In the genomic region with DNA sequence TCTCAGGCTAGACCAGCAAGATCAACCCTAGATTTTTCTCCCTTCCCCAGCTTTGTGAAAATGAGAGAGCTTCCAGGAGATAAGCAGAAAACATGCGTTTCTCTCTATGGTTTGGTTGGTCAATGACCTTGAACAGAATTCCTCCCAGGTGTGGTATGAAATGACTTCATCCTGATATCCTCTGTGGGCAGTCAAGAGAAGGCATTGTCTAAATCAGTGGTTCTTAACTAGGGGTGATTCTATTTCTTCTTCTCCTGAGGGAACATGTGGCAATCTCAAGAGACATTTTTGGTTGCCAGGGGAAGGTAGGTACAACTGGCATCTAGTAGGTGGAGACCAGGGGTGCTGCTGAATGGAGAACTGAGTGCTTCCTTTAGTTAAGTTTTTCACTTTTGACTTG, we compare ENCODE assay signal across 25 cellular contexts. TPM values are rescaled to one million over a fixed set of nuclear protein-coding genes. Genes with fewer than 3 reads are reported as not detected.
DNase-seq lines count a peak whose midpoint lies in the region; ATAC-seq, FAIRE-seq and TF ChIP-seq lines count a peak whose summit lies in the region.
"Had no signal": no experiment of that assay in that cellular context is flagged by ENCODE, and none has a peak within 500 bp of the region (broad histone marks: within the 10 kb centered on the region; RNA-seq: fewer than 3 reads in every experiment).

No MANE protein-coding gene starts in this region.

- no peak for TF ChIP-seq RAD21 in HepG2 (CRISPR knock-in tag; IDR thresholded peaks at IDR 0.05)
- TF ChIP-seq RAD21 in GM12878 (IDR thresholded peaks at IDR 0.05; ENCODE audit: insufficient read depth, low read depth, low read length) = no peak

- H3K4me2 ChIP-seq in HepG2 (ENCODE audit: low read depth, low read length) (no peak overlapping the region), GM12878 (ENCODE audit: control insufficient read depth, insufficient read depth) (no peak overlapping the region), hepatocyte (no peak overlapping the region)
- H3K4me2 ChIP-seq: A549; BLaER1 treated with 17β-estradiol and CSF1 and Interleukin-3, amounts not matched to agents 10 nM and 100 nM had no signal

- BruUV-seq in HepG2 (replicated peaks; lab: Mats Ljungman, UMichigan) (no TSS peak), GM12878 (replicated peaks; lab: Mats Ljungman, UMichigan) (no TSS peak)

- TF ChIP-seq POLR2A in HepG2 (IDR thresholded peaks at IDR 0.05; ENCODE audit: insufficient read depth in 1 of 2, low read depth in 2 of 2, low read length in 2 of 2) (no peak), right lobe of liver (IDR thresholded peaks at IDR 0.05) (no peak), GM12878 (IDR thresholded peaks at IDR 0.05; ENCODE audit: low read depth, low read length) (no peak)

- no peaks in the 10 kb centered on the region for H3K9me3 ChIP-seq in HepG2 (ENCODE audit: low read length)
- no peaks in the 10 kb centered on the region for H3K9me3 ChIP-seq in right lobe of liver
- no peaks in the 10 kb centered on the region for H3K9me3 ChIP-seq in GM12878 (replicated peaks; ENCODE audit: control insufficient read depth, insufficient read depth, low read length)
- H3K9me3 ChIP-seq in hepatocyte (ENCODE audit: low read depth) = no peaks in the 10 kb centered on the region
- H3K9me3 ChIP-seq: A549, BE2C, HAP-1 had no signal

- H3K4me3 ChIP-seq in HepG2 (replicated peaks in 1 of 3; ENCODE audit: insufficient read depth in 1 of 3, low read depth in 2 of 3, low read length in 3 of 3) = no peak overlapping the region
- no peak overlapping the region for H3K4me3 ChIP-seq in right lobe of liver
- H3K4me3 ChIP-seq in GM12878 = no peak overlapping the region
- no peak overlapping the region for H3K4me3 ChIP-seq in hepatocyte
- H3K4me3 ChIP-seq: A549; BLaER1 treated with 17β-estradiol and CSF1 and Interleukin-3, amounts not matched to agents 10 nM and 100 nM; HAP-1 had no signal

- H2AFZ ChIP-seq in HepG2 (ENCODE audit: low read length) = no peak overlapping the region
- no peak overlapping the region for H2AFZ ChIP-seq in GM12878 (ENCODE audit: control insufficient read depth, low read depth, low read length)
- H2AFZ ChIP-seq in hepatocyte = no peak overlapping the region

- WGBS in HepG2 (ENCODE audit: low lambda C conversion rate) = 38% methylated on average over 1 of the region's 1 CpG
- WGBS in right lobe of liver (ENCODE audit: insufficient coverage, low coverage, low lambda C conversion rate, missing lambda C conversion rate) = 44% methylated on average over 1 of the region's 1 CpG
- 27% methylated on average over 1 of the region's 1 CpG for WGBS in GM12878 (ENCODE audit: insufficient coverage, insufficient replicate concordance, low lambda C conversion rate, missing lambda C conversion rate)
- 87% methylated on average over 1 of the region's 1 CpG for WGBS in hepatocyte (ENCODE audit: low lambda C conversion rate, missing lambda C conversion rate)

- FAIRE-seq in HepG2 (lab: Jason Lieb, UNC) = peak; percentile 39
- FAIRE-seq in GM12878 (lab: Jason Lieb, UNC) = peak; percentile 27
- FAIRE-seq: A549, GM12892, H54 had no signal

- H3K79me2 ChIP-seq in HepG2 (ENCODE audit: insufficient read depth, low read length) (no peaks in the 10 kb centered on the region), GM12878 (ENCODE audit: control insufficient read depth, insufficient read depth, low read length) (no peaks in the 10 kb centered on the region), hepatocyte (no peaks in the 10 kb centered on the region)

- TF ChIP-seq CTCF in HepG2 (CRISPR knock-in tag; IDR thresholded peaks at IDR 0.05) (no peak), right lobe of liver (IDR thresholded peaks at IDR 0.05) (no peak), GM12878 (IDR thresholded peaks at IDR 0.05 in 2 of 3, conservative IDR thresholded peaks at IDR 0.05 in 1 of 3; ENCODE audit: control insufficient read depth in 2 of 3, extremely low read depth in 1 of 3, insufficient read depth in 1 of 3, low read depth in 3 of 3, low read length in 3 of 3) (no peak), hepatocyte (IDR thresholded peaks at IDR 0.05; ENCODE audit: poor library complexity) (no peak)

- peaks cover 15% of the 10 kb centered on the region for H3K4me1 ChIP-seq in HepG2 (ENCODE audit: insufficient read depth, low read length)
- no peaks in the 10 kb centered on the region for H3K4me1 ChIP-seq in right lobe of liver
- no peaks in the 10 kb centered on the region for H3K4me1 ChIP-seq in GM12878 (ENCODE audit: control insufficient read depth, insufficient read depth, low read length)
- no peaks in the 10 kb centered on the region for H3K4me1 ChIP-seq in hepatocyte (ENCODE audit: insufficient read depth)
- H3K4me1 ChIP-seq: A549; BE2C; BLaER1 treated with 17β-estradiol and CSF1 and Interleukin-3, amounts not matched to agents 10 nM and 100 nM; HAP-1 had no signal

- RAD21 ChIA-PET in GM12878 (lab: Charles Lee; ENCODE audit: unreplicated experiment) = no interaction called here

- TF ChIP-seq EP300 in HepG2 (IDR thresholded peaks at IDR 0.05; ENCODE audit: low read depth in 2 of 2, low read length in 2 of 2) = no peak
- no peak for TF ChIP-seq EP300 in HepG2 (CRISPR knock-in tag; IDR thresholded peaks at IDR 0.05; ENCODE audit: borderline replicate concordance)
- TF ChIP-seq EP300 in GM12878 (IDR thresholded peaks at IDR 0.05; ENCODE audit: borderline replicate concordance in 1 of 2, control insufficient read depth in 1 of 2, low read depth in 2 of 2, low read length in 2 of 2) = no peak

- H3K9ac ChIP-seq in HepG2 (ENCODE audit: insufficient read depth, low read depth, low read length) = no peak overlapping the region
- H3K9ac ChIP-seq in GM12878 (ENCODE audit: control insufficient read depth, insufficient read depth, low read length) = no peak overlapping the region
- H3K9ac ChIP-seq: BLaER1 treated with 17β-estradiol and CSF1 and Interleukin-3, amounts not matched to agents 10 nM and 100 nM had no signal

- ATAC-seq in HepG2 (no peak), right lobe of liver (no peak), GM12878 (no peak)
- ATAC-seq: A549 had no signal

- intact Hi-C loops in HepG2 (cut with micrococcal nuclease; ENCODE audit: unreplicated experiment) (no loop called here), right lobe of liver (cut with DNase I) (no loop called here), GM12878 (cut with micrococcal nuclease; ENCODE audit: unreplicated experiment) (no loop called here)

- SMC1A ChIA-PET in GM12878 (lab: Charles Lee; ENCODE audit: uncharacterized antibody, unreplicated experiment) = no interaction called here

- POLR2A ChIA-PET in HepG2 (lab: Yijun Ruan, JAX) = interaction anchor here (0.7 to 1.4 kb wide), 4 partner anchors 12 to 49 kb away, joined by 3 to 4 read pairs (median 4); partner anchors contain the start of gene IFT52
- POLR2A ChIA-PET in GM12878 (lab: Charles Lee) = no interaction called here

- H4K20me1 ChIP-seq in HepG2 (ENCODE audit: insufficient read depth, low read length) = no peaks in the 10 kb centered on the region
- no peaks in the 10 kb centered on the region for H4K20me1 ChIP-seq in GM12878 (ENCODE audit: control insufficient read depth, insufficient read depth)
- no peaks in the 10 kb centered on the region for H4K20me1 ChIP-seq in hepatocyte (ENCODE audit: insufficient read depth, poor library complexity, severe bottlenecking)

- DNase-seq in HepG2 (ENCODE audit: low spot score) (peak; percentile 73), right lobe of liver (no peak), GM12878 (ENCODE audit: low read depth, low spot score) (no peak), hepatocyte (ENCODE audit: low spot score) (no peak), renal cortical epithelial cell (ENCODE audit: low read depth) (peak; percentile 6), NAMALWA (ENCODE audit: low spot score) (no peak), SHP77 treated with DMSO at 0.1 percent for 48 hours (lab: John Stamatoyannopoulos, UW) (no peak)
- no peak for DNase-seq in activated CD4-positive, alpha-beta T cell treated with anti-CD3 and anti-CD28 coated beads, Interleukin-2, amount 50 U/mL, for 4 hours
- DNase-seq: 8988T; ACHN; AML-193; BE2C; CD4-positive, alpha-beta T cell; CD8-positive, alpha-beta memory T cell; DMS53; DMS79 treated with DMSO at 0.1 percent for 48 hours; GF-D8; GOT3; HFFc6 had no signal

- H3K9me2 ChIP-seq in hepatocyte (replicated peaks; ENCODE audit: insufficient read depth) = no peaks in the 10 kb centered on the region

- H3K27me3 ChIP-seq in HepG2 (ENCODE audit: control insufficient read depth in 1 of 2, insufficient read depth in 2 of 2, low read length in 2 of 2) (no peaks in the 10 kb centered on the region), right lobe of liver (no peaks in the 10 kb centered on the region), GM12878 (replicated peaks in 1 of 2; ENCODE audit: control insufficient read depth in 2 of 2, insufficient read depth in 2 of 2, low read length in 1 of 2) (no peaks in the 10 kb centered on the region), hepatocyte (no peaks in the 10 kb centered on the region)
- H3K27me3 ChIP-seq: BE2C; BLaER1 treated with 17β-estradiol and CSF1 and Interleukin-3, amounts not matched to agents 10 nM and 100 nM had no signal

- in situ Hi-C loops in HepG2 (cut with HindIII; ENCODE audit: extremely low pct_ligation_motif_present, low pct_unique_long_range_greater_than_20kb) (no loop called here), GM12878 (cut with MboI) (no loop called here)

- CTCF ChIA-PET in HepG2 (lab: Yijun Ruan, JAX; ENCODE audit: low intra/inter-chr PET ratio, low total read pairs) = no interaction called here
- CTCF ChIA-PET in GM12878 (lab: Yijun Ruan, JAX) = no interaction called here

- H3K27ac ChIP-seq in HepG2 (ENCODE audit: extremely low read length, insufficient read depth, low read length) = peak overlapping the region; percentile 11
- H3K27ac ChIP-seq in right lobe of liver = no peak overlapping the region
- H3K27ac ChIP-seq in GM12878 (ENCODE audit: control insufficient read depth, insufficient read depth) = no peak overlapping the region
- peak overlapping the region; percentile 20 for H3K27ac ChIP-seq in hepatocyte
- H3K27ac ChIP-seq: A549; BLaER1 treated with 17β-estradiol and CSF1 and Interleukin-3, amounts not matched to agents 10 nM and 100 nM had no signal

- H3K36me3 ChIP-seq in HepG2 (replicated peaks in 1 of 2; ENCODE audit: control insufficient read depth in 1 of 2, insufficient read depth in 2 of 2, low read length in 2 of 2) (peaks cover 10 to 40% of the 10 kb centered on the region in 2 experiments), right lobe of liver (peaks cover 0 to 20% (median 7%) of the 10 kb centered on the region in 4 donors), GM12878 (ENCODE audit: control insufficient read depth in 2 of 2, insufficient read depth in 2 of 2, low read length in 1 of 2) (peaks cover 0 to 3% of the 10 kb centered on the region in 2 experiments; a peak in 3 of 4 replicates), hepatocyte (replicated peaks; ENCODE audit: insufficient read depth, low read depth) (peaks cover 3% of the 10 kb centered on the region)

RNA-seq across cellular contexts. Expression of gene IFT52, which starts 12.4 kb away (rescaled TPM):
- 64.0 and 80.6 TPM in 2 replicates for total RNA-seq in HepG2 (2016; rRNA removed; fragmentation: Illumina TruSeq; extraction: Trizol)
- total RNA-seq in HepG2 (2016; cell fraction: cytosol; rRNA removed; fragmentation: Illumina TruSeq; extraction: Trizol; ENCODE audit: low read depth) = 77.1 and 79.7 TPM in 2 replicates
- 66.3 and 80.0 TPM in 2 replicates for total RNA-seq in HepG2 (2016; cell fraction: insoluble cytoplasmic fraction; rRNA removed; fragmentation: Illumina TruSeq; extraction: Trizol)
- total RNA-seq in HepG2 (2016; cell fraction: membrane; rRNA removed; fragmentation: Illumina TruSeq; extraction: Trizol) = 101 and 102 TPM in 2 replicates
- 36.2 and 38.4 TPM in 2 replicates for total RNA-seq in HepG2 (2016; cell fraction: nucleus; rRNA removed; fragmentation: Illumina TruSeq; extraction: Trizol)
- 36.9 and 48.0 TPM in 2 replicates for polyA plus RNA-seq in HepG2 (2011; rRNA removed)
- 35.4 and 36.4 TPM in 2 replicates for polyA plus RNA-seq in HepG2 (2011; cell fraction: cytosol; rRNA removed)
- polyA plus RNA-seq in HepG2 (2011; cell fraction: nucleus; rRNA removed) = 22.2 and 22.4 TPM in 2 replicates
- polyA plus RNA-seq in HepG2 (2012) = 31.1 and 41.7 TPM in 2 replicates
- polyA plus RNA-seq in HepG2 (2016; cell fraction: cytosol; fragmentation: Illumina TruSeq; extraction: Trizol; ENCODE audit: low read depth) = 83.2 and 85.7 TPM in 2 replicates
- polyA plus RNA-seq in HepG2 (2016; cell fraction: insoluble cytoplasmic fraction; fragmentation: Illumina TruSeq; extraction: Trizol; ENCODE audit: low read depth) = 91.0 and 94.9 TPM in 2 replicates
- 85.8 and 88.2 TPM in 2 replicates for polyA plus RNA-seq in HepG2 (2016; cell fraction: membrane; fragmentation: Illumina TruSeq; extraction: Trizol; ENCODE audit: low read depth)
- 41.4 and 43.4 TPM in 2 replicates for polyA plus RNA-seq in HepG2 (2016; cell fraction: nucleus; fragmentation: Illumina TruSeq; extraction: Trizol; ENCODE audit: insufficient read depth, low read depth)
- polyA minus RNA-seq in HepG2 (2011; rRNA and poly(A)+ RNA removed; ENCODE audit: low replicate concordance) = 53.4 and 59.7 TPM in 2 replicates
- 15.6 and 20.1 TPM in 2 replicates for polyA minus RNA-seq in HepG2 (2011; cell fraction: cytosol; rRNA and poly(A)+ RNA removed)
- 21.4 and 26.9 TPM in 2 replicates for polyA minus RNA-seq in HepG2 (2011; cell fraction: nucleus; rRNA and poly(A)+ RNA removed)
- total RNA-seq in right lobe of liver = 1 to 10 TPM; 3.4 to 6.0 (median 4.1) TPM
- total RNA-seq in GM12878 (2013; cell fraction: nucleolus; rRNA removed) = 9.6 and 15.9 TPM in 2 replicates
- total RNA-seq in GM12878 (2014; rRNA removed) = 22.5 and 22.7 TPM in 2 replicates
- 23.3 and 26.0 TPM in 2 replicates for total RNA-seq in GM12878 (2014; rRNA removed; fragmentation: Illumina TruSeq; extraction: Trizol)
- 21.2 and 21.9 TPM in 2 replicates for total RNA-seq in GM12878 (2021)
- polyA plus RNA-seq in GM12878 (2011; ENCODE audit: low read depth) = 11.1 TPM
- polyA plus RNA-seq in GM12878 (2011; rRNA removed) = 27.0 and 28.6 TPM in 2 replicates
- 24.5 and 25.4 TPM in 2 replicates for polyA plus RNA-seq in GM12878 (2011; cell fraction: cytosol; rRNA removed)
- polyA plus RNA-seq in GM12878 (2011; cell fraction: nucleus; rRNA removed) = 12.7 and 14.5 TPM in 2 replicates
- polyA plus RNA-seq in GM12878 (2012) = 14.9 and 16.0 TPM in 2 replicates
- 25.3 and 27.0 TPM in 2 replicates for polyA plus RNA-seq in GM12878 (2014; fragmentation: Illumina TruSeq; extraction: Trizol)
- 10 to 100 TPM; 26.7 to 28.2 TPM for polyA plus RNA-seq in GM12878 (2014; fragmentation: Nextera tagmentation; extraction: Ambion mirVana)
- 17.4 and 18.1 TPM in 2 replicates for polyA plus RNA-seq in GM12878 (2014; rRNA removed)
- 10 to 100 TPM; 30.4 to 30.5 TPM for polyA plus RNA-seq in GM12878 (2016; fragmentation: Nextera tagmentation; extraction: Ambion mirVana)
- polyA minus RNA-seq in GM12878 (2011; rRNA and poly(A)+ RNA removed) = 26.1 and 30.7 TPM in 2 replicates
- 7.6 and 8.1 TPM in 2 replicates for polyA minus RNA-seq in GM12878 (2011; cell fraction: cytosol; rRNA and poly(A)+ RNA removed)
- polyA minus RNA-seq in GM12878 (2011; cell fraction: nucleus; rRNA and poly(A)+ RNA removed) = 4.2 and 5.9 TPM in 2 replicates
- total RNA-seq in hepatocyte = 38.2 and 39.8 TPM in 2 replicates
- polyA plus RNA-seq in hepatocyte = 21.8 and 26.3 TPM in 2 replicates
- total RNA-seq in renal cortical epithelial cell = 34.2 and 37.3 TPM in 2 replicates

RNA-seq across cellular contexts. Expression of gene SGK2, which starts 44.3 kb away (rescaled TPM):
- total RNA-seq in HepG2 (2016; rRNA removed; fragmentation: Illumina TruSeq; extraction: Trizol) = 29.4 and 34.3 TPM in 2 replicates
- 8.6 and 11.8 TPM in 2 replicates for total RNA-seq in HepG2 (2016; cell fraction: cytosol; rRNA removed; fragmentation: Illumina TruSeq; extraction: Trizol; ENCODE audit: low read depth)
- 29.7 and 31.2 TPM in 2 replicates for total RNA-seq in HepG2 (2016; cell fraction: insoluble cytoplasmic fraction; rRNA removed; fragmentation: Illumina TruSeq; extraction: Trizol)
- 25.9 and 26.5 TPM in 2 replicates for total RNA-seq in HepG2 (2016; cell fraction: membrane; rRNA removed; fragmentation: Illumina TruSeq; extraction: Trizol)
- total RNA-seq in HepG2 (2016; cell fraction: nucleus; rRNA removed; fragmentation: Illumina TruSeq; extraction: Trizol) = 19.8 and 26.8 TPM in 2 replicates
- 6.2 and 12.6 TPM in 2 replicates for polyA plus RNA-seq in HepG2 (2011; rRNA removed)
- polyA plus RNA-seq in HepG2 (2011; cell fraction: cytosol; rRNA removed) = 3.9 and 5.3 TPM in 2 replicates
- polyA plus RNA-seq in HepG2 (2011; cell fraction: nucleus; rRNA removed) = 24.1 and 26.7 TPM in 2 replicates
- 6.9 and 8.9 TPM in 2 replicates for polyA plus RNA-seq in HepG2 (2012)
- 5.2 and 5.4 TPM in 2 replicates for polyA plus RNA-seq in HepG2 (2016; cell fraction: cytosol; fragmentation: Illumina TruSeq; extraction: Trizol; ENCODE audit: low read depth)
- 21.3 and 23.7 TPM in 2 replicates for polyA plus RNA-seq in HepG2 (2016; cell fraction: insoluble cytoplasmic fraction; fragmentation: Illumina TruSeq; extraction: Trizol; ENCODE audit: low read depth)
- 14.3 and 14.5 TPM in 2 replicates for polyA plus RNA-seq in HepG2 (2016; cell fraction: membrane; fragmentation: Illumina TruSeq; extraction: Trizol; ENCODE audit: low read depth)
- polyA plus RNA-seq in HepG2 (2016; cell fraction: nucleus; fragmentation: Illumina TruSeq; extraction: Trizol; ENCODE audit: insufficient read depth, low read depth) = 36.0 and 42.8 TPM in 2 replicates
- polyA minus RNA-seq in HepG2 (2011; rRNA and poly(A)+ RNA removed; ENCODE audit: low replicate concordance) = 1.3 and 17.3 TPM in 2 replicates
- polyA minus RNA-seq in HepG2 (2011; cell fraction: cytosol; rRNA and poly(A)+ RNA removed) = 4.6 and 10.9 TPM in 2 replicates
- polyA minus RNA-seq in HepG2 (2011; cell fraction: nucleus; rRNA and poly(A)+ RNA removed) = 16.4 and 18.5 TPM in 2 replicates
- total RNA-seq in right lobe of liver = 10 to 100 TPM; 47.3 to 80.2 (median 66.9) TPM
- 6.4 and 9.5 TPM in 2 replicates for total RNA-seq in GM12878 (2013; cell fraction: nucleolus; rRNA removed)
- 0.11 and 0.96 TPM in 2 replicates for total RNA-seq in GM12878 (2014; rRNA removed)
- total RNA-seq in GM12878 (2014; rRNA removed; fragmentation: Illumina TruSeq; extraction: Trizol) = 0.13 and 0.23 TPM in 2 replicates
- 0.31 TPM in 1 of 2 replicates, not detected in the other for total RNA-seq in GM12878 (2021)
- polyA plus RNA-seq in GM12878 (2011; ENCODE audit: low read depth) = 0.28 TPM
- 0.43 and 0.48 TPM in 2 replicates for polyA plus RNA-seq in GM12878 (2011; rRNA removed)
- polyA plus RNA-seq in GM12878 (2011; cell fraction: cytosol; rRNA removed) = 0.04 TPM in 1 of 2 replicates, not detected in the other
- polyA plus RNA-seq in GM12878 (2011; cell fraction: nucleus; rRNA removed) = 1.3 and 1.8 TPM in 2 replicates
- polyA plus RNA-seq in GM12878 (2012) = 0.35 and 0.77 TPM in 2 replicates
- 0.22 TPM in 1 of 2 replicates, not detected in the other for polyA plus RNA-seq in GM12878 (2014; fragmentation: Illumina TruSeq; extraction: Trizol)
- polyA plus RNA-seq in GM12878 (2014; fragmentation: Nextera tagmentation; extraction: Ambion mirVana) = under 1 TPM in 1 of 2 experiments, not detected in 1; 0.04 TPM
- 0.10 and 0.49 TPM in 2 replicates for polyA plus RNA-seq in GM12878 (2014; rRNA removed)
- polyA plus RNA-seq in GM12878 (2016; fragmentation: Nextera tagmentation; extraction: Ambion mirVana) = not detected
- 0.72 TPM in 1 of 2 replicates, not detected in the other for polyA minus RNA-seq in GM12878 (2011; rRNA and poly(A)+ RNA removed)
- not detected in 2 replicates for polyA minus RNA-seq in GM12878 (2011; cell fraction: cytosol; rRNA and poly(A)+ RNA removed)
- 0.73 and 1.1 TPM in 2 replicates for polyA minus RNA-seq in GM12878 (2011; cell fraction: nucleus; rRNA and poly(A)+ RNA removed)
- 20.6 and 21.2 TPM in 2 replicates for total RNA-seq in hepatocyte
- polyA plus RNA-seq in hepatocyte = 8.8 and 12.5 TPM in 2 replicates
- total RNA-seq in renal cortical epithelial cell = 13.4 and 39.4 TPM in 2 replicates
- polyA plus RNA-seq: CD14-positive monocyte; CD8-positive, alpha-beta memory T cell had no signal

Comparison
In these comparisons a context has a peak if more than half of its experiments do, and no peak if none do; other contexts are left out.
1. DNase-seq: peak in HepG2 (single experiment) and renal cortical epithelial cell (single experiment); none in right lobe of liver (0 of 3), GM12878 (single experiment), hepatocyte (single experiment), NAMALWA (single experiment), SHP77 treated with DMSO at 0.1 percent for 48 hours (single experiment) and activated CD4-positive, alpha-beta T cell treated with anti-CD3 and anti-CD28 coated beads, Interleukin-2, amount 50 U/mL, for 4 hours (0 of 2).
2. H3K27ac ChIP-seq: peak in HepG2 (single experiment) and hepatocyte (single experiment); none in right lobe of liver (0 of 3) and GM12878 (single experiment).
3. Of the 75 proteins assayed by ChIP-seq in both HepG2 and GM12878: peak only in HepG2: ATF3; only in GM12878: none; in both: none; in neither: 74.